Comparison of ENCODE assay signal across 15 cellular contexts in the genomic region with DNA sequence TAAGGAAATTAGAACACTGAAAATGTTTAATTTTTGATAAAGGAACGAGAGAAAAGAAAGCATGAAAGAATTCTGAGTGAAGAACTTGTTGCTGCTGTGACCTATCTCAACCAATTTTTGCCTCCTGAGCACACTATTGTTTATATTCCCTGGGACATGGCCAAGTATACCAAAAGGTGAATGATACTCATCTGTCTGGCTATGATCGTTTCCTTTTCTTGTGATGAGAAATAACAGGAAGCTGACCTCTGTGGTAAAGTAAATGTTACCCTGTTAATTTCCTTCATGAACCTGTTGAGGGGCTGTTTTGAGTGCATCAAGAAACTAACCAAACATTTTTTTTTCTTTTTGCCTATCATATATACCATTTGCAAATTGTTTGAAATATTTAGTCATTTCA.
DNase-seq lines count a peak whose midpoint lies in the region; ATAC-seq and TF ChIP-seq lines count a peak whose summit lies in the region.
"Had no signal": no experiment of that assay in that cellular context is flagged by ENCODE, and none has a peak within 500 bp of the region (broad histone marks: within the 10 kb centered on the region; RNA-seq: fewer than 3 reads in every experiment).

No MANE protein-coding gene starts in this region.

- H3K4me2 ChIP-seq in osteoblast (ENCODE audit: insufficient read depth, low read length) = no peak overlapping the region

- H3K36me3 ChIP-seq in osteoblast (ENCODE audit: insufficient read depth, low read length) (no peaks in the 10 kb centered on the region), uterus (no peaks in the 10 kb centered on the region)
- H3K36me3 ChIP-seq: HAP-1 had no signal

- H2AFZ ChIP-seq in osteoblast (ENCODE audit: low read length) = no peak overlapping the region

- H3K27ac ChIP-seq in osteoblast (ENCODE audit: low read depth, low read length) (no peak overlapping the region), uterus (no peak overlapping the region)

- DNase-seq in activated CD4-positive, alpha-beta T cell treated with anti-CD3 and anti-CD28 coated beads, Interleukin-2, amount 10 ng/mL, durations not matched to agents 7 days and 5 days = no peak
- no peak for DNase-seq in activated CD4-positive, alpha-beta T cell treated with anti-CD3 and anti-CD28 coated beads, Interleukin-2, amount 10 ng/mL, durations not matched to agents 24 days and 14 days
- no peak for DNase-seq in activated naive CD8-positive, alpha-beta T cell treated with anti-CD3 and anti-CD28 coated beads, Interleukin-2, amount 50 U/mL, for 24 hours
- peak; percentile 6 for DNase-seq in osteoblast (ENCODE audit: insufficient read length, low spot score, missing footprints)
- no peak for DNase-seq in KG1 (lab: John Stamatoyannopoulos, UW)
- DNase-seq in HEK293T (ENCODE audit: extremely low spot score) = no peak
- DNase-seq in uterus = no peak
- DNase-seq: activated naive CD4-positive, alpha-beta T cell treated with anti-CD3 and anti-CD28 coated beads for 36 hours; mesenchymal stem cell; NCI-H1417 treated with DMSO at 0.1 percent for 48 hours; occipital lobe; SHP77 treated with DMSO at 0.1 percent for 48 hours; spleen had no signal

- no peaks in the 10 kb centered on the region for H3K9me3 ChIP-seq in osteoblast (ENCODE audit: low read depth, low read length)
- no peaks in the 10 kb centered on the region for H3K9me3 ChIP-seq in uterus
- H3K9me3 ChIP-seq: HAP-1 had no signal

- H3K36me3 Mint-ChIP-seq in activated CD4-positive, alpha-beta T cell treated with anti-CD3 and anti-CD28 coated beads, Interleukin-2, amount 10 ng/mL, durations not matched to agents 7 days and 5 days (ENCODE audit: low read depth) = peaks cover 24% of the 10 kb centered on the region
- H3K36me3 Mint-ChIP-seq in activated CD4-positive, alpha-beta T cell treated with anti-CD3 and anti-CD28 coated beads, Interleukin-2, amount 10 ng/mL, durations not matched to agents 24 days and 14 days (ENCODE audit: low read depth) = peaks cover 29% of the 10 kb centered on the region
- peaks cover 30% of the 10 kb centered on the region for H3K36me3 Mint-ChIP-seq in activated naive CD8-positive, alpha-beta T cell treated with anti-CD3 and anti-CD28 coated beads, Interleukin-2, amount 50 U/mL, for 24 hours (ENCODE audit: low read depth)

- peak overlapping the region; percentile 2 for H3K27ac Mint-ChIP-seq in activated CD4-positive, alpha-beta T cell treated with anti-CD3 and anti-CD28 coated beads, Interleukin-2, amount 10 ng/mL, durations not matched to agents 7 days and 5 days
- no peak overlapping the region for H3K27ac Mint-ChIP-seq in activated CD4-positive, alpha-beta T cell treated with anti-CD3 and anti-CD28 coated beads, Interleukin-2, amount 10 ng/mL, durations not matched to agents 24 days and 14 days
- H3K27ac Mint-ChIP-seq in activated naive CD8-positive, alpha-beta T cell treated with anti-CD3 and anti-CD28 coated beads, Interleukin-2, amount 50 U/mL, for 24 hours = peak overlapping the region; percentile 30
- H3K27ac Mint-ChIP-seq: activated naive CD4-positive, alpha-beta T cell treated with anti-CD3 and anti-CD28 coated beads for 36 hours had no signal

- TF ChIP-seq CTCF in osteoblast (IDR thresholded peaks at IDR 0.05; ENCODE audit: extremely low read depth, low read depth, low read length) = no peak
- no peak for TF ChIP-seq CTCF in uterus (IDR thresholded peaks at IDR 0.05)

- no peaks in the 10 kb centered on the region for H4K20me1 ChIP-seq in osteoblast (ENCODE audit: insufficient read depth, low read length)

- CTCF ChIA-PET in activated CD4-positive, alpha-beta T cell treated with anti-CD3 and anti-CD28 coated beads, Interleukin-2, amount 10 ng/mL, durations not matched to agents 7 days and 5 days (lab: Charles Lee) = interaction anchor here (1.3 kb wide), 1 partner anchor 207 kb away, joined by 3 read pairs; no protein-coding TSS in a partner anchor
- CTCF ChIA-PET in HEK293T (lab: Yijun Ruan, JAX) = no interaction called here

- H3K79me2 ChIP-seq in osteoblast (ENCODE audit: insufficient read depth, low read length) = no peaks in the 10 kb centered on the region

- intact Hi-C loops in activated CD4-positive, alpha-beta T cell treated with anti-CD3 and anti-CD28 coated beads, Interleukin-2, amount 10 ng/mL, durations not matched to agents 24 days and 14 days (cut with micrococcal nuclease) = no loop called here
- intact Hi-C loops in uterus (cut with DNase I; ENCODE audit: low total_unique reads) = no loop called here

- no peaks in the 10 kb centered on the region for H3K27me3 Mint-ChIP-seq in activated CD4-positive, alpha-beta T cell treated with anti-CD3 and anti-CD28 coated beads, Interleukin-2, amount 10 ng/mL, durations not matched to agents 7 days and 5 days
- no peaks in the 10 kb centered on the region for H3K27me3 Mint-ChIP-seq in activated CD4-positive, alpha-beta T cell treated with anti-CD3 and anti-CD28 coated beads, Interleukin-2, amount 10 ng/mL, durations not matched to agents 24 days and 14 days
- no peaks in the 10 kb centered on the region for H3K27me3 Mint-ChIP-seq in activated naive CD8-positive, alpha-beta T cell treated with anti-CD3 and anti-CD28 coated beads, Interleukin-2, amount 50 U/mL, for 24 hours

- peaks cover 14% of the 10 kb centered on the region for H3K4me1 Mint-ChIP-seq in activated CD4-positive, alpha-beta T cell treated with anti-CD3 and anti-CD28 coated beads, Interleukin-2, amount 10 ng/mL, durations not matched to agents 7 days and 5 days
- peaks cover 7% of the 10 kb centered on the region for H3K4me1 Mint-ChIP-seq in activated CD4-positive, alpha-beta T cell treated with anti-CD3 and anti-CD28 coated beads, Interleukin-2, amount 10 ng/mL, durations not matched to agents 24 days and 14 days
- peaks cover 14% of the 10 kb centered on the region for H3K4me1 Mint-ChIP-seq in activated naive CD8-positive, alpha-beta T cell treated with anti-CD3 and anti-CD28 coated beads, Interleukin-2, amount 50 U/mL, for 24 hours

- ATAC-seq in HG02981 (IDR thresholded peaks at IDR 0.05; ENCODE audit: unreplicated experiment) = peak; percentile 56
- no peak for ATAC-seq in activated naive CD8-positive, alpha-beta T cell treated with anti-CD3 and anti-CD28 coated beads, Interleukin-2, amount 50 U/mL, for 24 hours

- H3K4me1 ChIP-seq in osteoblast (ENCODE audit: insufficient read depth, low read length) = peaks cover 7% of the 10 kb centered on the region
- H3K4me1 ChIP-seq in uterus = no peaks in the 10 kb centered on the region
- H3K4me1 ChIP-seq: HAP-1 had no signal

- no peak overlapping the region for H3K4me3 Mint-ChIP-seq in activated CD4-positive, alpha-beta T cell treated with anti-CD3 and anti-CD28 coated beads, Interleukin-2, amount 10 ng/mL, durations not matched to agents 7 days and 5 days
- H3K4me3 Mint-ChIP-seq in activated CD4-positive, alpha-beta T cell treated with anti-CD3 and anti-CD28 coated beads, Interleukin-2, amount 10 ng/mL, durations not matched to agents 24 days and 14 days = no peak overlapping the region
- H3K4me3 Mint-ChIP-seq in activated naive CD8-positive, alpha-beta T cell treated with anti-CD3 and anti-CD28 coated beads, Interleukin-2, amount 50 U/mL, for 24 hours = no peak overlapping the region
- H3K4me3 Mint-ChIP-seq: activated naive CD4-positive, alpha-beta T cell treated with anti-CD3 and anti-CD28 coated beads for 36 hours had no signal

- H3K4me3 ChIP-seq in osteoblast (ENCODE audit: insufficient read depth, low read length) (no peak overlapping the region), uterus (no peak overlapping the region)
- H3K4me3 ChIP-seq: HAP-1, spleen had no signal

- H3K27me3 ChIP-seq in osteoblast (ENCODE audit: insufficient read depth, low read length) (no peaks in the 10 kb centered on the region), uterus (no peaks in the 10 kb centered on the region)
- H3K27me3 ChIP-seq: spleen had no signal

- peaks cover 8% of the 10 kb centered on the region for H3K9me3 Mint-ChIP-seq in activated CD4-positive, alpha-beta T cell treated with anti-CD3 and anti-CD28 coated beads, Interleukin-2, amount 10 ng/mL, durations not matched to agents 7 days and 5 days
- H3K9me3 Mint-ChIP-seq in activated CD4-positive, alpha-beta T cell treated with anti-CD3 and anti-CD28 coated beads, Interleukin-2, amount 10 ng/mL, durations not matched to agents 24 days and 14 days = peaks cover 23% of the 10 kb centered on the region
- peaks cover 14% of the 10 kb centered on the region for H3K9me3 Mint-ChIP-seq in activated naive CD8-positive, alpha-beta T cell treated with anti-CD3 and anti-CD28 coated beads, Interleukin-2, amount 50 U/mL, for 24 hours

- no peak for TF ChIP-seq POLR2A in uterus (IDR thresholded peaks at IDR 0.05)

- POLR2A ChIA-PET in activated CD4-positive, alpha-beta T cell treated with anti-CD3 and anti-CD28 coated beads, Interleukin-2, amount 10 ng/mL, durations not matched to agents 7 days and 5 days (lab: Charles Lee) = no interaction called here
- POLR2A ChIA-PET in HEK293T (lab: Yijun Ruan, JAX) = interaction anchor here (0.8 kb wide), 1 partner anchor 42 kb away, joined by 3 read pairs; no protein-coding TSS in a partner anchor

TF ChIP-seq in HEK293T, 16 proteins besides CTCF, POLR2A, EP300 and RAD21:
- TF ChIP-seq SP1 (IDR thresholded peaks at IDR 0.05) = no peak
